ENCODE assay signal across 12 cellular contexts in the genomic region with DNA sequence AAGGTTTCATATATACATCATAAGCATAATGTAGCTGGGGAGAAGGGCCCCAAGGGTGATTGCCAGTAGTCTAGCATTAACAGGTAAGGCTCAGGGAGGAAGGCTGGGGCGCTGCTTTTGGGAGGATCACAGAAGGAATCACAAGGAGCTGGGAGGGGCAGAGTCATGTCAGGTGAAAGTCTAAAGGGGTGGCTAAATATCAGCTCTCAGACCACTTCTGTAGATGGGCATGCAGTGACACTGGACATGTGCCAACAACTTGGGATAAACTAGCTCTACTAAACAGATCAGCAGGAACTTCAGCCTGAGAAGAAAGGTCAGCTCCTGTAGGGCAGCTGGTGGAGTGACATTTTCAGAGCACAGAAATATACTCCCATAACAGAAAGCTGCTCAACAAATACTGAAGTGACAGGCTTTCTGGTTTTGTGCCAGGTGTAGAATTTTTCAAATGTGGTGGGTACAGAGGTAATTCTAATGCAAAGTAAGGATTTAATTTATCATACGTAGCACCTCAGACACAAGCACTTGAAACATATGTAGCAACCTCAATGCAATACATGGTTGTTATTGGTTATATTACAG.
A peak's percentile ranks its signal among the peaks of the same experiment; 100 is the strongest.
DNase-seq lines count a peak whose midpoint lies in the region; ATAC-seq and TF ChIP-seq lines count a peak whose summit lies in the region.
"Had no signal": no experiment of that assay in that cellular context is flagged by ENCODE, and none has a peak within 500 bp of the region (broad histone marks: within the 10 kb centered on the region; RNA-seq: fewer than 3 reads in every experiment).

No MANE protein-coding gene starts in this region.

- no peaks in the 10 kb centered on the region for H3K27me3 ChIP-seq in psoas muscle (ENCODE audit: insufficient read depth in 3 of 3, low read length in 2 of 3)

- H3K9me3 ChIP-seq in psoas muscle, result no peaks in the 10 kb centered on the region

- no peaks in the 10 kb centered on the region for H3K4me1 ChIP-seq in psoas muscle

- ATAC-seq in omental fat pad (ENCODE audit: low FRiP score), result no peak
- no peak for ATAC-seq in HG03342 (IDR thresholded peaks at IDR 0.05; ENCODE audit: unreplicated experiment)
- ATAC-seq in psoas muscle, result no peak

- peaks cover 22% of the 10 kb centered on the region for H3K27me3 Mint-ChIP-seq in activated CD4-positive, alpha-beta T cell treated with anti-CD3 and anti-CD28 coated beads, Interleukin-2, amount 10 ng/mL, durations not matched to agents 24 days and 14 days
- H3K27me3 Mint-ChIP-seq in immature natural killer cell (ENCODE audit: low read depth in 3 of 3), result peaks cover 0 to 6% (median 3%) of the 10 kb centered on the region in 3 donors

- no peaks in the 10 kb centered on the region for H3K9me3 Mint-ChIP-seq in activated CD4-positive, alpha-beta T cell treated with anti-CD3 and anti-CD28 coated beads, Interleukin-2, amount 10 ng/mL, durations not matched to agents 24 days and 14 days
- peaks cover 0 to 2% (median 0%) of the 10 kb centered on the region in 6 donors for H3K9me3 Mint-ChIP-seq in immature natural killer cell
- H3K9me3 Mint-ChIP-seq: mesothelial cell of epicardium had no signal

- H3K4me3 Mint-ChIP-seq in activated CD4-positive, alpha-beta T cell treated with anti-CD3 and anti-CD28 coated beads, Interleukin-2, amount 10 ng/mL, durations not matched to agents 24 days and 14 days, result peak overlapping the region; percentile 38
- H3K4me3 Mint-ChIP-seq in immature natural killer cell, result peak overlapping the region in 1 of 5 donors; percentile 19
- H3K4me3 Mint-ChIP-seq: mesothelial cell of epicardium had no signal

- DNase-seq in activated CD4-positive, alpha-beta T cell treated with anti-CD3 and anti-CD28 coated beads, Interleukin-2, amount 10 ng/mL, durations not matched to agents 24 days and 14 days, result no peak
- DNase-seq in activated CD4-positive, alpha-beta T cell treated with anti-CD3 and anti-CD28 coated beads, Interleukin-2, amount 50 U/mL, for 48 hours, result no peak
- DNase-seq in Jurkat, Clone E6-1 (ENCODE audit: low read depth, low spot score), result no peak
- DNase-seq in NCI-H748 (lab: John Stamatoyannopoulos, UW; ENCODE audit: unreplicated experiment), result peak; percentile 74
- DNase-seq in immature natural killer cell, result no peak
- DNase-seq in omental fat pad (ENCODE audit: low spot score), result no peak
- DNase-seq in psoas muscle, result no peak
- DNase-seq: dermis blood vessel endothelial cell, EL, NCI-H1436 had no signal

- H3K4me3 ChIP-seq in Jurkat, Clone E6-1 (ENCODE audit: low read length), result peak overlapping the region; percentile 46
- no peak overlapping the region for H3K4me3 ChIP-seq in psoas muscle

- TF ChIP-seq CTCF in omental fat pad (IDR thresholded peaks at IDR 0.05), result no peak
- no peak for TF ChIP-seq CTCF in psoas muscle (IDR thresholded peaks at IDR 0.05)

- H3K4me1 Mint-ChIP-seq in activated CD4-positive, alpha-beta T cell treated with anti-CD3 and anti-CD28 coated beads, Interleukin-2, amount 10 ng/mL, durations not matched to agents 24 days and 14 days, result peaks cover 18% of the 10 kb centered on the region
- peaks cover 10 to 31% of the 10 kb centered on the region in 2 donors for H3K4me1 Mint-ChIP-seq in immature natural killer cell
- H3K4me1 Mint-ChIP-seq: mesothelial cell of epicardium had no signal

- WGBS in psoas muscle, 3 donors, result 37 to 76% (median 38%) methylated on average over 2 of the region's 2 CpGs

- intact Hi-C loops in activated CD4-positive, alpha-beta T cell treated with anti-CD3 and anti-CD28 coated beads, Interleukin-2, amount 10 ng/mL, durations not matched to agents 24 days and 14 days (cut with micrococcal nuclease), result no loop called here
- intact Hi-C loops in psoas muscle (cut with DNase I), result no loop called here

- H3K36me3 ChIP-seq in psoas muscle (ENCODE audit: insufficient read depth in 1 of 2, low read depth in 1 of 2), result no peaks in the 10 kb centered on the region

- H3K27ac ChIP-seq in psoas muscle, result no peak overlapping the region

- H3K27ac Mint-ChIP-seq in activated CD4-positive, alpha-beta T cell treated with anti-CD3 and anti-CD28 coated beads, Interleukin-2, amount 10 ng/mL, durations not matched to agents 24 days and 14 days, result peak overlapping the region; percentile 32
- no peak overlapping the region for H3K27ac Mint-ChIP-seq in immature natural killer cell
- H3K27ac Mint-ChIP-seq: mesothelial cell of epicardium had no signal

- H3K36me3 Mint-ChIP-seq in activated CD4-positive, alpha-beta T cell treated with anti-CD3 and anti-CD28 coated beads, Interleukin-2, amount 10 ng/mL, durations not matched to agents 24 days and 14 days (ENCODE audit: low read depth), result peaks cover 1% of the 10 kb centered on the region
- no peaks in the 10 kb centered on the region for H3K36me3 Mint-ChIP-seq in immature natural killer cell
- H3K36me3 Mint-ChIP-seq: mesothelial cell of epicardium had no signal
